In genomic region chr6:41914343-41914742, GRCh38 we compare ENCODE assay signal across 18 cellular contexts. TPM values are rescaled to one million over a fixed set of nuclear protein-coding genes. Genes with fewer than 3 reads are reported as not detected.
DNase-seq lines count a peak whose midpoint lies in the region; ATAC-seq and TF ChIP-seq lines count a peak whose summit lies in the region.
"Had no signal": no experiment of that assay in that cellular context is flagged by ENCODE, and none has a peak within 500 bp of the region (broad histone marks: within the 10 kb centered on the region; RNA-seq: fewer than 3 reads in every experiment).

No MANE protein-coding gene starts in this region.

- H3K27me3 ChIP-seq in BLaER1: no peaks in the 10 kb centered on the region
- H3K27me3 ChIP-seq in brain microvascular endothelial cell (replicated peaks): no peaks in the 10 kb centered on the region

- H3K4me3 Mint-ChIP-seq in activated T-helper 17 cell treated with anti-CD3 and anti-CD28 coated beads, Interleukin-2, amount 50 U/mL, for 72 hours: no peak overlapping the region
- no peak overlapping the region for H3K4me3 Mint-ChIP-seq in nephron
- H3K4me3 Mint-ChIP-seq in stimulated activated naive B cell treated with anti-CD40 and anti-IgM and Interleukin-4, amounts not matched to agents 10 μg/mL and 1 μg/mL and 100 μg/mL, for 72 hours: no peak overlapping the region

- H3K36me3 Mint-ChIP-seq in activated T-helper 17 cell treated with anti-CD3 and anti-CD28 coated beads, Interleukin-2, amount 50 U/mL, for 72 hours (ENCODE audit: low read depth): peaks cover 67% of the 10 kb centered on the region
- H3K36me3 Mint-ChIP-seq in nephron (ENCODE audit: low read depth): peaks cover 38% of the 10 kb centered on the region
- H3K36me3 Mint-ChIP-seq in stimulated activated naive B cell treated with anti-CD40 and anti-IgM and Interleukin-4, amounts not matched to agents 10 μg/mL and 1 μg/mL and 100 μg/mL, for 72 hours: peaks cover 25 to 30% of the 10 kb centered on the region in 2 donors

- no peaks in the 10 kb centered on the region for H3K9me3 ChIP-seq in BLaER1
- H3K9me3 ChIP-seq: HAP-1 had no signal

- in situ Hi-C loops in brain microvascular endothelial cell (cut with HindIII; ENCODE audit: low pct_ligation_motif_present, low sequenced_read_pairs): no loop called here

- H3K4me1 ChIP-seq in BLaER1: peaks cover 17% of the 10 kb centered on the region
- H3K4me1 ChIP-seq: HAP-1 had no signal

- no peaks in the 10 kb centered on the region for H3K9me3 Mint-ChIP-seq in activated T-helper 17 cell treated with anti-CD3 and anti-CD28 coated beads, Interleukin-2, amount 50 U/mL, for 72 hours
- no peaks in the 10 kb centered on the region for H3K9me3 Mint-ChIP-seq in nephron
- no peaks in the 10 kb centered on the region for H3K9me3 Mint-ChIP-seq in stimulated activated naive B cell treated with anti-CD40 and anti-IgM and Interleukin-4, amounts not matched to agents 10 μg/mL and 1 μg/mL and 100 μg/mL, for 72 hours
- H3K9me3 Mint-ChIP-seq: CD4-positive, CD25-positive, alpha-beta regulatory T cell; CD8-positive, alpha-beta memory T cell had no signal

- peaks cover 10% of the 10 kb centered on the region; the same call in 1 of the 2 replicates for H4K20me1 ChIP-seq in BLaER1

- H3K4me3 ChIP-seq in BLaER1 (no peak overlapping the region), brain microvascular endothelial cell (ENCODE audit: low read depth, low read length) (no peak overlapping the region)
- H3K4me3 ChIP-seq: GM23248, HAP-1 had no signal

- no peak for ATAC-seq in activated T-helper 17 cell treated with anti-CD3 and anti-CD28 coated beads, Interleukin-2, amount 50 U/mL, for 72 hours (replicated peaks)
- ATAC-seq in stimulated activated naive B cell treated with anti-CD40 and anti-IgM and Interleukin-4, amounts not matched to agents 10 μg/mL and 1 μg/mL and 100 μg/mL, for 72 hours (replicated peaks): no peak

- TF ChIP-seq CTCF in nephron (IDR thresholded peaks at IDR 0.05; ENCODE audit: unreplicated experiment in 3 of 3): no peak
- TF ChIP-seq CTCF in brain microvascular endothelial cell (IDR thresholded peaks at IDR 0.05; ENCODE audit: low read depth, low read length, missing control alignments): no peak

- H3K27ac ChIP-seq in BLaER1: no peak overlapping the region
- H3K27ac ChIP-seq in brain microvascular endothelial cell: no peak overlapping the region
- H3K27ac ChIP-seq: GM23248 had no signal

- peak overlapping the region; percentile 20 for H3K27ac Mint-ChIP-seq in activated T-helper 17 cell treated with anti-CD3 and anti-CD28 coated beads, Interleukin-2, amount 50 U/mL, for 72 hours
- peak overlapping the region in 2 of 3 experiments; percentile 9 to 95 for H3K27ac Mint-ChIP-seq in nephron
- H3K27ac Mint-ChIP-seq in stimulated activated naive B cell treated with anti-CD40 and anti-IgM and Interleukin-4, amounts not matched to agents 10 μg/mL and 1 μg/mL and 100 μg/mL, for 72 hours: peak overlapping the region; percentile 31

- H3K27me3 Mint-ChIP-seq in activated T-helper 17 cell treated with anti-CD3 and anti-CD28 coated beads, Interleukin-2, amount 50 U/mL, for 72 hours: no peaks in the 10 kb centered on the region
- H3K27me3 Mint-ChIP-seq in nephron (ENCODE audit: low read depth): no peaks in the 10 kb centered on the region
- no peaks in the 10 kb centered on the region for H3K27me3 Mint-ChIP-seq in stimulated activated naive B cell treated with anti-CD40 and anti-IgM and Interleukin-4, amounts not matched to agents 10 μg/mL and 1 μg/mL and 100 μg/mL, for 72 hours
- H3K27me3 Mint-ChIP-seq: CD4-positive, CD25-positive, alpha-beta regulatory T cell had no signal

- 0 out of 2 replicates have a peak overlapping the region, but pooled peaks have one; percentile 27 for H3K9ac ChIP-seq in BLaER1
- H3K9ac ChIP-seq: GM23248 had no signal

- no peak for DNase-seq in stimulated activated naive B cell treated with anti-CD40 and anti-IgM and Interleukin-4, amounts not matched to agents 10 μg/mL and 1 μg/mL and 100 μg/mL, for 72 hours
- DNase-seq in NCI-H1694 treated with DMSO at 0.1 percent for 48 hours (lab: John Stamatoyannopoulos, UW) (no peak), brain microvascular endothelial cell (no peak)
- no peak for DNase-seq in activated CD4-positive, CD25-positive, alpha-beta regulatory T cell (lab: John Stamatoyannopoulos, UW)
- DNase-seq: 8988T; C1 segment of cervical spinal cord; CD4-positive, CD25-positive, alpha-beta regulatory T cell; CD8-positive, alpha-beta memory T cell; COR-L47; DMS 273 treated with DMSO at 0.1 percent for 48 hours; DMS53; DND-41; EL; GM23248 had no signal

- peaks cover 11% of the 10 kb centered on the region for H3K4me1 Mint-ChIP-seq in activated T-helper 17 cell treated with anti-CD3 and anti-CD28 coated beads, Interleukin-2, amount 50 U/mL, for 72 hours
- H3K4me1 Mint-ChIP-seq in nephron: no peaks in the 10 kb centered on the region
- H3K4me1 Mint-ChIP-seq in stimulated activated naive B cell treated with anti-CD40 and anti-IgM and Interleukin-4, amounts not matched to agents 10 μg/mL and 1 μg/mL and 100 μg/mL, for 72 hours: peaks cover 8 to 16% of the 10 kb centered on the region in 2 donors

- H3K4me2 ChIP-seq in BLaER1: peak overlapping the region; percentile 4; the same call in 1 of the 2 replicates

- H3K36me3 ChIP-seq in BLaER1 (peaks cover 88% of the 10 kb centered on the region), brain microvascular endothelial cell (replicated peaks) (peaks cover 36% of the 10 kb centered on the region)

RNA-seq across cellular contexts. Expression of gene MED20, which starts 6.6 kb away (rescaled TPM):
- 10 to 100 TPM; 20.5 to 22.6 TPM for total RNA-seq in activated T-helper 17 cell treated with anti-CD3 and anti-CD28 coated beads, Interleukin-2, amount 50 U/mL, for 72 hours

RNA-seq across cellular contexts. Expression of gene BYSL, which starts 7.0 kb away (rescaled TPM):
- total RNA-seq in activated T-helper 17 cell treated with anti-CD3 and anti-CD28 coated beads, Interleukin-2, amount 50 U/mL, for 72 hours: 10 to 100 TPM; 23.3 to 53.1 TPM

RNA-seq across cellular contexts. Expression of gene USP49, which starts 19.2 kb away (rescaled TPM):
- total RNA-seq in activated T-helper 17 cell treated with anti-CD3 and anti-CD28 coated beads, Interleukin-2, amount 50 U/mL, for 72 hours: 10 to 100 TPM in 1 of 2 donors, 1 to 10 TPM in 1; 8.0 to 12.0 TPM

RNA-seq across cellular contexts. Expression of gene CCND3, which starts 27.3 kb away (rescaled TPM):
- 100 to 1,000 TPM; 297 to 332 TPM for total RNA-seq in activated T-helper 17 cell treated with anti-CD3 and anti-CD28 coated beads, Interleukin-2, amount 50 U/mL, for 72 hours
